9 cellular contexts compared by ENCODE assay signal in genomic region chr20:45346851-45347250, GRCh38. TPM values are rescaled to one million over a fixed set of nuclear protein-coding genes. Genes with fewer than 3 reads are reported as not detected.
DNase-seq lines count a peak whose midpoint lies in the region; ATAC-seq and TF ChIP-seq lines count a peak whose summit lies in the region.
"Had no signal": no experiment of that assay in that cellular context is flagged by ENCODE, and none has a peak within 500 bp of the region (broad histone marks: within the 10 kb centered on the region; RNA-seq: fewer than 3 reads in every experiment).

No MANE protein-coding gene starts in this region.

- H3K27ac ChIP-seq in right atrium auricular region (peak overlapping the region; percentile 96 to 97), caudate nucleus (ENCODE audit: low read depth, low read length) (peak overlapping the region; percentile 83), mucosa of rectum (ENCODE audit: low read depth in 2 of 2, low read length in 2 of 2) (peak overlapping the region; percentile 82 to 91)

- no peaks in the 10 kb centered on the region for H3K36me3 ChIP-seq in right atrium auricular region
- no peaks in the 10 kb centered on the region for H3K36me3 ChIP-seq in mucosa of rectum (ENCODE audit: control insufficient read depth in 2 of 2, insufficient read depth in 2 of 2, low read length in 2 of 2)

- DNase-seq in right atrium auricular region (ENCODE audit: low spot score) (no peak), cardiac septum (ENCODE audit: low spot score) (no peak), caudate nucleus (lab: John Stamatoyannopoulos, UW) (no peak), NOMO-1 (lab: John Stamatoyannopoulos, UW; ENCODE audit: unreplicated experiment in 2 of 2) (no peak), NCI-H1105 (lab: John Stamatoyannopoulos, UW) (no peak), NCI-H1092 treated with DMSO at 0.1 percent for 48 hours (lab: John Stamatoyannopoulos, UW) (no peak)
- DNase-seq: left colon had no signal

- H3K4me3 ChIP-seq in right atrium auricular region, result peak overlapping the region; percentile 69 to 76
- peak overlapping the region; percentile 79 to 94 for H3K4me3 ChIP-seq in mucosa of rectum (ENCODE audit: low read length in 2 of 2)

- TF ChIP-seq CTCF in right atrium auricular region (IDR thresholded peaks at IDR 0.05), result no peak

- no peaks in the 10 kb centered on the region for H3K27me3 ChIP-seq in right atrium auricular region
- H3K27me3 ChIP-seq in mucosa of rectum (ENCODE audit: control insufficient read depth in 2 of 2, insufficient read depth in 2 of 2, low read length in 2 of 2), result no peaks in the 10 kb centered on the region

- peak overlapping the region; percentile 91 to 96 for H3K9ac ChIP-seq in mucosa of rectum (ENCODE audit: low read depth in 1 of 2, low read length in 2 of 2)

- peaks cover 5 to 63% of the 10 kb centered on the region in 2 donors for H3K4me1 ChIP-seq in right atrium auricular region
- peaks cover 46 to 58% of the 10 kb centered on the region in 2 donors for H3K4me1 ChIP-seq in mucosa of rectum (ENCODE audit: control insufficient read depth in 2 of 2, insufficient read depth in 2 of 2, low read length in 2 of 2)

- H3K9me3 ChIP-seq in right atrium auricular region (no peaks in the 10 kb centered on the region), mucosa of rectum (ENCODE audit: control insufficient read depth in 2 of 2, low read length in 2 of 2) (no peaks in the 10 kb centered on the region)

- no peak for ATAC-seq in GM19395 (IDR thresholded peaks at IDR 0.05; ENCODE audit: unreplicated experiment)

- intact Hi-C loops in cardiac septum (cut with DNase I), result no loop called here

RNA-seq across cellular contexts. Expression of gene SDC4, which starts 1.4 kb away (rescaled TPM):
- total RNA-seq in right atrium auricular region, result 10 to 100 TPM; 71.4 to 95.2 TPM
- 100 TPM for total RNA-seq in cardiac septum

RNA-seq across cellular contexts. Expression of gene SYS1, which starts 16.1 kb away (rescaled TPM):
- 10 to 100 TPM; 31.7 to 41.9 TPM for total RNA-seq in right atrium auricular region
- 17.4 TPM for total RNA-seq in cardiac septum

RNA-seq across cellular contexts. Expression of gene TP53TG5, which starts 31.3 kb away (rescaled TPM):
- total RNA-seq in right atrium auricular region (not detected), cardiac septum (2.2 TPM)

RNA-seq across cellular contexts. Expression of gene MATN4, which starts 38.8 kb away (rescaled TPM):
- total RNA-seq in right atrium auricular region, result not detected
- total RNA-seq in cardiac septum, result not detected
- total RNA-seq: left colon had no signal

RNA-seq across cellular contexts. Expression of gene RBPJL, which starts 40.2 kb away (rescaled TPM):
- not detected for total RNA-seq in right atrium auricular region
- not detected for total RNA-seq in cardiac septum
- total RNA-seq: left colon had no signal
